ENCODE assay signal across 20 cellular contexts in the genomic region with DNA sequence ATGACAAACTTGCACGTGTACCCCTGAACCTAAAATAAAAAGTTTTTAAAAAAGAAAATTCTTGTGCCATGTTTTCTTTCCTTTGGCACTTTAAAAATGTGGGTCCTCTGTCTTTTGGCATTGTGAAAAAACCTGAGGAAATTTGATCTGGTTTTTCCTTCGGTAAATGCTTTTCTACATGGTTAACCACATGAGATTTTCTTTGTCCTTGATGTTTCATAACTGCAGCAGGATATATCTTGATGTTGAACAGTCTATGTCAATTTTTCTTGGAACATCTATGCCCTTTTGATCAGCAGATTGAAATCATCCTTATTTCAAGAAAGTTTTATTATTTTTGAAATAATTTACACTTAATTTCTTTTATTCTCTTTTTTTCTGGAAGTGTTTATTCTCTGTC.
A peak's percentile ranks its signal among the peaks of the same experiment; 100 is the strongest.
DNase-seq lines count a peak whose midpoint lies in the region; ATAC-seq, FAIRE-seq and TF ChIP-seq lines count a peak whose summit lies in the region.
"Had no signal": no experiment of that assay in that cellular context is flagged by ENCODE, and none has a peak within 500 bp of the region (broad histone marks: within the 10 kb centered on the region; RNA-seq: fewer than 3 reads in every experiment).

No MANE protein-coding gene starts in this region.

- TF ChIP-seq EP300 in A549 (IDR thresholded peaks at IDR 0.05) (no peak), Ishikawa (IDR thresholded peaks at IDR 0.05; ENCODE audit: borderline replicate concordance) (no peak; the same call in 1 of the 2 replicates)

- TF ChIP-seq RAD21 in A549 (conservative IDR thresholded peaks at IDR 0.05 in 1 of 2, IDR thresholded peaks at IDR 0.05 in 1 of 2) = no peak
- no peak for TF ChIP-seq RAD21 in Ishikawa (IDR thresholded peaks at IDR 0.05; ENCODE audit: low read depth)

- WGBS in A549 (ENCODE audit: missing lambda C conversion rate) = 21% methylated on average over 2 of the region's 2 CpGs

- no peaks in the 10 kb centered on the region for H3K36me3 ChIP-seq in MG63

- intact Hi-C loops in posterior vena cava (cut with DNase I) = no loop called here

- no peak overlapping the region for H3K27ac ChIP-seq in A549
- H3K27ac ChIP-seq: C4-2B, HL-60 had no signal

- FAIRE-seq in A549 (lab: Jason Lieb, UNC) = peak; percentile 23
- FAIRE-seq: A204.1, GM12892, GM18507, H54 had no signal

- H3K4me1 ChIP-seq in A549 = no peaks in the 10 kb centered on the region

- no peak for ATAC-seq in A549
- no peak for ATAC-seq in HG02870 (IDR thresholded peaks at IDR 0.05; ENCODE audit: unreplicated experiment)
- ATAC-seq: GM23338 had no signal

- DNase-seq in A549 (ENCODE audit: low read depth in 1 of 2, low spot score in 1 of 2) (no peak), amniotic epithelial cell (ENCODE audit: low read depth) (peak; percentile 69), renal cortical epithelial cell (ENCODE audit: low read depth) (peak; percentile 43), MG63 (no peak), posterior vena cava (ENCODE audit: low spot score) (no peak)
- DNase-seq: AML-193; CD4-positive, alpha-beta memory T cell; DMS153; DMS79; GDM1; HCEC 1CT had no signal

- H3K4me3 ChIP-seq in A549 = no peak overlapping the region
- H3K4me3 ChIP-seq in MG63 = no peak overlapping the region
- H3K4me3 ChIP-seq: GM23338 had no signal

- H3K9me3 ChIP-seq in A549 (no peaks in the 10 kb centered on the region), MG63 (no peaks in the 10 kb centered on the region)

- TF ChIP-seq POLR2A in A549 (IDR thresholded peaks at IDR 0.05; ENCODE audit: low read length) = no peak

- POLR2A ChIA-PET in A549 (lab: Yijun Ruan, JAX) = interaction anchor here (0.7 kb wide), 1 partner anchor 247 kb away, joined by 5 read pairs; no protein-coding TSS in a partner anchor

- no peak for TF ChIP-seq CTCF in A549 (IDR thresholded peaks at IDR 0.05)

- H3K4me2 ChIP-seq in A549 = no peak overlapping the region
- H3K4me2 ChIP-seq: GM23338 had no signal

- H3K27me3 ChIP-seq in MG63 = peaks cover 8% of the 10 kb centered on the region

- CTCF ChIA-PET in A549 (lab: Yijun Ruan, JAX) = interaction anchor here (0.7 to 1.2 kb wide), 2 partner anchors 15 to 1189 kb away, joined by 4 read pairs; no protein-coding TSS in a partner anchor

TF ChIP-seq in A549, 52 proteins besides CTCF, POLR2A, EP300 and RAD21:
- no peak for TF ChIP-seq SREBF2 (IDR thresholded peaks at IDR 0.05)
- TF ChIP-seq RNF2 (IDR thresholded peaks at IDR 0.05; ENCODE audit: borderline replicate concordance, low read depth) = no peak
- no peak for TF ChIP-seq BHLHE40 (IDR thresholded peaks at IDR 0.05; ENCODE audit: low read depth, low read length)
- no peak for TF ChIP-seq ZSCAN20 (CRISPR knock-in tag; IDR thresholded peaks at IDR 0.05)
- no peak for TF ChIP-seq MYC (IDR thresholded peaks at IDR 0.05; ENCODE audit: borderline replicate concordance, low read length)
TF ChIP-seq in A549: peak in this region for 0.

TF ChIP-seq in Ishikawa, 13 proteins besides CTCF, POLR2A, EP300 and RAD21:
- TF ChIP-seq TAF1 (IDR thresholded peaks at IDR 0.05; ENCODE audit: low read depth) (no peak), CEBPB (IDR thresholded peaks at IDR 0.05) (peak; percentile 62), TEAD4 (IDR thresholded peaks at IDR 0.05) (no peak)

Comparison
In these comparisons a context has a peak if more than half of its experiments do, and no peak if none do; other contexts are left out.
1. DNase-seq: peak in amniotic epithelial cell (single experiment) and renal cortical epithelial cell (single experiment); none in A549 (0 of 2), MG63 (single experiment) and posterior vena cava (single experiment).